In genomic region chr9:138097501-138097991, GRCh38 we compare ENCODE assay signal across 23 cellular contexts.
DNase-seq lines count a peak whose midpoint lies in the region; ATAC-seq, FAIRE-seq and TF ChIP-seq lines count a peak whose summit lies in the region.
"Had no signal": no experiment of that assay in that cellular context is flagged by ENCODE, and none has a peak within 500 bp of the region (broad histone marks: within the 10 kb centered on the region; RNA-seq: fewer than 3 reads in every experiment).

No MANE protein-coding gene starts in this region.

- peaks cover 0 to 9% of the 10 kb centered on the region in 2 experiments; a peak in 1 of 4 replicates for H3K4me1 ChIP-seq in SK-N-SH (ENCODE audit: control insufficient read depth in 1 of 2, insufficient read depth in 2 of 2, low read depth in 1 of 2, low read length in 1 of 2)
- no peaks in the 10 kb centered on the region for H3K4me1 ChIP-seq in Peyer's patch
- H3K4me1 ChIP-seq in stomach = no peaks in the 10 kb centered on the region
- no peaks in the 10 kb centered on the region for H3K4me1 ChIP-seq in thyroid gland
- no peaks in the 10 kb centered on the region for H3K4me1 ChIP-seq in foreskin keratinocyte
- H3K4me1 ChIP-seq: body of pancreas, right atrium auricular region had no signal

- TF ChIP-seq CTCF in SK-N-SH (IDR thresholded peaks at IDR 0.05) = no peak
- no peak for TF ChIP-seq CTCF in Peyer's patch (IDR thresholded peaks at IDR 0.05)
- no peak for TF ChIP-seq CTCF in stomach (IDR thresholded peaks at IDR 0.05)
- no peak for TF ChIP-seq CTCF in thyroid gland (IDR thresholded peaks at IDR 0.05)
- no peak for TF ChIP-seq CTCF in foreskin keratinocyte (conservative IDR thresholded peaks at IDR 0.05)

- no peak for FAIRE-seq in frontal cortex (lab: Jason Lieb, UNC)
- FAIRE-seq: HTR-8/SVneo, islet of Langerhans had no signal

- H3K27ac ChIP-seq in SK-N-SH (ENCODE audit: low read depth in 2 of 2, low read length in 1 of 2) = no peak overlapping the region
- H3K27ac ChIP-seq in Peyer's patch = no peak overlapping the region
- H3K27ac ChIP-seq in stomach = no peak overlapping the region
- H3K27ac ChIP-seq in thyroid gland = no peak overlapping the region
- H3K27ac ChIP-seq in foreskin keratinocyte = no peak overlapping the region
- H3K27ac ChIP-seq: 22Rv1, body of pancreas, hepatocyte, right atrium auricular region had no signal

- WGBS in SK-N-SH (ENCODE audit: low lambda C conversion rate) = 38% methylated on average over 11 of the region's 13 CpGs
- 74 to 83% (median 82%) methylated on average over 12 to 13 of the region's 13 CpGs for WGBS in stomach, 5 donors
- WGBS in thyroid gland, 2 donors = 78 to 80% methylated on average over 13 of the region's 13 CpGs

- TF ChIP-seq POLR2A in Peyer's patch (IDR thresholded peaks at IDR 0.05) = no peak
- no peak for TF ChIP-seq POLR2A in stomach (IDR thresholded peaks at IDR 0.05)
- no peak for TF ChIP-seq POLR2A in thyroid gland (IDR thresholded peaks at IDR 0.05)

- H3F3A ChIP-seq in SK-N-SH (replicated peaks; ENCODE audit: insufficient read depth) = no peaks in the 10 kb centered on the region

- TF ChIP-seq RAD21 in SK-N-SH (IDR thresholded peaks at IDR 0.05; ENCODE audit: low read length) = no peak

- H3K9me3 ChIP-seq in SK-N-SH (peaks cover 4% of the 10 kb centered on the region; the same call in 1 of the 2 replicates), Peyer's patch (no peaks in the 10 kb centered on the region), stomach (no peaks in the 10 kb centered on the region), thyroid gland (no peaks in the 10 kb centered on the region)
- H3K9me3 ChIP-seq: body of pancreas, right atrium auricular region had no signal

- H3K9ac ChIP-seq in SK-N-SH = no peak overlapping the region

- H3K27me3 ChIP-seq in SK-N-SH (ENCODE audit: insufficient read depth) (no peaks in the 10 kb centered on the region), Peyer's patch (no peaks in the 10 kb centered on the region), stomach (peaks cover 0 to under 1% (median 0%) of the 10 kb centered on the region in 3 donors), thyroid gland (no peaks in the 10 kb centered on the region), foreskin keratinocyte (no peaks in the 10 kb centered on the region)
- H3K27me3 ChIP-seq: body of pancreas, hepatocyte, right atrium auricular region had no signal

- no peak overlapping the region for H2AFZ ChIP-seq in SK-N-SH (ENCODE audit: low read depth)
- H2AFZ ChIP-seq: hepatocyte had no signal

- CTCF ChIA-PET in SK-N-SH (lab: Yijun Ruan, JAX) = interaction anchor here (0.7 kb wide), 1 partner anchor 13 kb away, joined by 3 read pairs; no protein-coding TSS in a partner anchor

- H3K36me3 ChIP-seq in SK-N-SH (replicated peaks in 1 of 2; ENCODE audit: control insufficient read depth in 1 of 2, insufficient read depth in 2 of 2, low read length in 1 of 2) = no peaks in the 10 kb centered on the region
- H3K36me3 ChIP-seq in Peyer's patch = no peaks in the 10 kb centered on the region
- no peaks in the 10 kb centered on the region for H3K36me3 ChIP-seq in stomach
- no peaks in the 10 kb centered on the region for H3K36me3 ChIP-seq in thyroid gland
- H3K36me3 ChIP-seq: right atrium auricular region had no signal

- POLR2A ChIA-PET in SK-N-SH (lab: Yijun Ruan, JAX) = no interaction called here

- TF ChIP-seq EP300 in SK-N-SH (IDR thresholded peaks at IDR 0.05; ENCODE audit: borderline replicate concordance in 1 of 2, low read depth in 1 of 2, low read length in 1 of 2) (no peak), stomach (IDR thresholded peaks at IDR 0.05) (no peak)

- intact Hi-C loops in stomach (cut with DNase I; ENCODE audit: low total_unique reads) = no loop called here
- intact Hi-C loops in thyroid gland (cut with DNase I) = no loop called here

- no peaks in the 10 kb centered on the region for H3K79me2 ChIP-seq in SK-N-SH (ENCODE audit: insufficient read depth)
- H3K79me2 ChIP-seq: hepatocyte had no signal

- H3K4me3 ChIP-seq in SK-N-SH (ENCODE audit: low read depth in 2 of 2, low read length in 1 of 2) (no peak overlapping the region), Peyer's patch (no peak overlapping the region), stomach (no peak overlapping the region), thyroid gland (replicated peaks in 1 of 3) (no peak overlapping the region)
- H3K4me3 ChIP-seq: body of pancreas, hepatocyte, right atrium auricular region had no signal

- DNase-seq in SK-N-SH = peak; percentile 15
- peak; percentile 3 to 33 (median 31) for DNase-seq in Peyer's patch
- DNase-seq in frontal cortex (ENCODE audit: low spot score in 2 of 2) = peak; percentile 5 to 6
- peak; percentile 17 for DNase-seq in stomach
- no peak for DNase-seq in thyroid gland
- DNase-seq in foreskin keratinocyte = no peak
- DNase-seq: activated CD4-positive, alpha-beta T cell treated with anti-CD3 and anti-CD28 coated beads, Interleukin-2, amount 50 U/mL, for 48 hours; activated naive CD8-positive, alpha-beta T cell treated with anti-CD3 and anti-CD28 coated beads for 36 hours; Kasumi-1; mammary epithelial cell; NCI-H1930; NCI-H226; OCI-M1; SHP77; stimulated activated CD4-positive, alpha-beta T cell treated with anti-CD3 and anti-CD28 coated beads, Interleukin-15, amount 100 ng/mL, for 24 hours had no signal

- H3K4me2 ChIP-seq in SK-N-SH = no peak overlapping the region
- H3K4me2 ChIP-seq: hepatocyte had no signal

- no peaks in the 10 kb centered on the region for H3K9me2 ChIP-seq in SK-N-SH

- no peaks in the 10 kb centered on the region for H4K20me1 ChIP-seq in SK-N-SH (ENCODE audit: insufficient read depth)

- ATAC-seq in SK-N-SH treated with all-trans-retinoic acid at 6 μM for 48 hours (no peak), GM18873 (IDR thresholded peaks at IDR 0.05; ENCODE audit: low FRiP score, unreplicated experiment) (no peak), foreskin keratinocyte (no peak)
- ATAC-seq: body of pancreas had no signal

TF ChIP-seq in SK-N-SH, 30 proteins besides CTCF, POLR2A, EP300 and RAD21 (continues in another document):
- TF ChIP-seq CHD2 (IDR thresholded peaks at IDR 0.05; ENCODE audit: low read length, partially characterized antibody) (no peak), RXRA (IDR thresholded peaks at IDR 0.05; ENCODE audit: borderline replicate concordance, low read depth) (no peak), GATA2 (CRISPR knock-in tag; IDR thresholded peaks at IDR 0.05) (no peak), USF1 (IDR thresholded peaks at IDR 0.05; ENCODE audit: borderline replicate concordance, low read depth) (no peak), SMC3 (IDR thresholded peaks at IDR 0.05; ENCODE audit: low read depth, low read length) (no peak), RCOR1 (IDR thresholded peaks at IDR 0.05; ENCODE audit: low read length) (no peak), MEF2A (IDR thresholded peaks at IDR 0.05; ENCODE audit: borderline replicate concordance, low read depth) (no peak), ELF1 (IDR thresholded peaks at IDR 0.05) (no peak), TEAD4 (IDR thresholded peaks at IDR 0.05; ENCODE audit: borderline replicate concordance, insufficient read depth) (no peak), TCF12 (IDR thresholded peaks at IDR 0.05) (no peak)

TF ChIP-seq in SK-N-SH treated with all-trans-retinoic acid at 6 μM for 48 hours, 23 proteins besides CTCF, POLR2A, EP300 and RAD21:
- TF ChIP-seq OSR1 (CRISPR knock-in tag; IDR thresholded peaks at IDR 0.05) (no peak), ZFP3 (CRISPR knock-in tag; IDR thresholded peaks at IDR 0.05) (no peak), POU6F1 (CRISPR knock-in tag; IDR thresholded peaks at IDR 0.05; ENCODE audit: borderline replicate concordance, low read depth) (no peak), ARNTL (CRISPR knock-in tag; IDR thresholded peaks at IDR 0.05; ENCODE audit: borderline replicate concordance, low read depth) (no peak), GLIS3 (CRISPR knock-in tag; IDR thresholded peaks at IDR 0.05) (no peak), TCF4 (CRISPR knock-in tag; IDR thresholded peaks at IDR 0.05; ENCODE audit: borderline replicate concordance) (no peak), ZNF8 (CRISPR knock-in tag; IDR thresholded peaks at IDR 0.05) (no peak), SNAI2 (CRISPR knock-in tag; IDR thresholded peaks at IDR 0.05) (no peak), ESRRG (CRISPR knock-in tag; IDR thresholded peaks at IDR 0.05) (no peak), TOX (CRISPR knock-in tag; IDR thresholded peaks at IDR 0.05; ENCODE audit: borderline replicate concordance) (no peak)
TF ChIP-seq in SK-N-SH treated with all-trans-retinoic acid at 6 μM for 48 hours: peak in this region for 0.

Comparison
In these comparisons a context has a peak if more than half of its experiments do, and no peak if none do; other contexts are left out.
1. DNase-seq: peak in SK-N-SH (single experiment), Peyer's patch (3 of 3), frontal cortex (2 of 2) and stomach (single experiment); none in thyroid gland (0 of 2) and foreskin keratinocyte (0 of 2).